ENCODE assay signal across 9 cellular contexts in the genomic region with DNA sequence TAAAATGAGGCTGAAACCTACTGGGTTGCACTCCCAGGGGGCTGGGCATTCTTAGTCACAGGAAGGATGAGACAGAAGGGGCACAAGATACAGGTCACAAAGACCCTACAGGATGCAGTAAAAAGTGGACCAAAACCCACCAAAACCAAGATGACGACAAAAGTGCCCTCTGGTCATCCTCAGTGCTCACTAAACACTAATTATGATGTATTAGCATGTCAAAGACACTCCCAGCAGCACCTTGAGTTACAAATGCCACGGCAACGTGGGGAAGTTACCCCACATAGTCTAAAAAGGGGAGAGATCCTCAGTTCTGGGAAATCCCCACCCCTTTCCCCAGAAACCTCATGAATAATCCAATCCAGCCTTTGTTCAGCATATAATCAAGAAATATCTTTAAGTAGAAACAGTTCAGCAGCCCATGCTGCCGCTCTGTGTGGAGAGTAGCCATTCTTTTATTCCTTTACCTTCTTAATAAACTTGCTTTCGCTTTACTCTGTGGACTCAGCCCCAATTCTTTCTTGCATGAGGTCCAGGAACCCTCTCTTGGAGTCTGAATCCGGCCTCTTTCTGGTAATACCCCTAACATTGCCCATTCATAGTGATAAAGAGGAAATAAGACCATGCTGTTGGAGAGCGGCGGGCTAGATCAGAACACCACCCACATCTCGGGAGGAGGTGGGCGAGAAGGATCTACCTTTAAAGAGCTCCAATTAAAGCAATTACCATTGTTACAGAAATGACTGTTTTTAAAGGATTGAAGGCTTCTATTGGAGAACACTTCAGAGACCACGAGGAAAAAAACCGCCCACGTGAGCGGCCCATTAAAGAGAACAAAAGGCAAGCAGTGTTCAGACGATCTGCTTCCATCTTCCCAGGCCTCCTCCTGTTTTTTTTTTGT.
A peak's percentile ranks its signal among the peaks of the same experiment; 100 is the strongest.
DNase-seq lines count a peak whose midpoint lies in the region; ATAC-seq, FAIRE-seq and TF ChIP-seq lines count a peak whose summit lies in the region.
"Had no signal": no experiment of that assay in that cellular context is flagged by ENCODE, and none has a peak within 500 bp of the region (broad histone marks: within the 10 kb centered on the region; RNA-seq: fewer than 3 reads in every experiment).

No MANE protein-coding gene starts in this region.

- no peak overlapping the region for H3K56ac ChIP-seq in H9 (ENCODE audit: insufficient read length, low read depth, low read length)

- no peak overlapping the region for H3K4me2 ChIP-seq in H9 (ENCODE audit: insufficient read depth, insufficient read length, low read length)

- H4K91ac ChIP-seq in H9 (ENCODE audit: insufficient read length, low read depth, low read length): no peak overlapping the region

- H2BK5ac ChIP-seq in H9 (ENCODE audit: insufficient read length, low read length): no peak overlapping the region

- H3K4me3 ChIP-seq in prostate gland: no peak overlapping the region

- no peaks in the 10 kb centered on the region for H3K27me3 ChIP-seq in H9 (ENCODE audit: insufficient read depth, low read length)
- peaks cover 1% of the 10 kb centered on the region for H3K27me3 ChIP-seq in prostate gland (replicated peaks; ENCODE audit: insufficient read depth)

- H4K5ac ChIP-seq in H9 (ENCODE audit: insufficient read length, low read depth, low read length): no peak overlapping the region

- H2AFZ ChIP-seq in H9 (ENCODE audit: low read length): no peak overlapping the region

- no peak overlapping the region for H2BK12ac ChIP-seq in H9 (ENCODE audit: insufficient read length, low read depth, low read length)

- no peak overlapping the region for H2BK20ac ChIP-seq in H9 (ENCODE audit: low read depth, low read length, poor library complexity, severe bottlenecking)

- no peak overlapping the region for H3K27ac ChIP-seq in H9 (ENCODE audit: insufficient read length, low read depth, low read length)
- H3K27ac ChIP-seq in prostate gland: no peak overlapping the region

- intact Hi-C loops in prostate gland (cut with DNase I): no loop called here

- H3T11ph ChIP-seq in H9 (ENCODE audit: low read length): no peak overlapping the region

- H3K27me3 Mint-ChIP-seq in H9 (ENCODE audit: low read depth): peaks cover 2% of the 10 kb centered on the region
- H3K27me3 Mint-ChIP-seq in activated CD8-positive, alpha-beta T cell treated with anti-CD3 and anti-CD28 coated beads, Interleukin-2, amount 10 ng/mL, durations not matched to agents 7 days and 5 days (ENCODE audit: low read depth): no peaks in the 10 kb centered on the region

- ATAC-seq in GM18502 (IDR thresholded peaks at IDR 0.05; ENCODE audit: poor library complexity, unreplicated experiment): peak; percentile 70
- no peak for ATAC-seq in activated CD8-positive, alpha-beta T cell treated with anti-CD3 and anti-CD28 coated beads, Interleukin-2, amount 10 ng/mL, durations not matched to agents 7 days and 5 days
- ATAC-seq: Panc1 had no signal

- TF ChIP-seq POLR2A in prostate gland (IDR thresholded peaks at IDR 0.05): no peak

- no peak for TF ChIP-seq CTCF in H9 (conservative IDR thresholded peaks at IDR 0.05)
- no peak for TF ChIP-seq CTCF in D721Med (IDR thresholded peaks at IDR 0.05; ENCODE audit: insufficient read depth, missing control alignments)
- TF ChIP-seq CTCF in prostate gland (IDR thresholded peaks at IDR 0.05): no peak

- CTCF ChIA-PET in activated CD8-positive, alpha-beta T cell treated with anti-CD3 and anti-CD28 coated beads, Interleukin-2, amount 10 ng/mL, durations not matched to agents 7 days and 5 days (lab: Charles Lee): no interaction called here

- H3K36me3 Mint-ChIP-seq in H9 (ENCODE audit: insufficient read depth in 1 of 3, low read depth in 3 of 3): peaks cover 0 to 2% (median 0%) of the 10 kb centered on the region in 3 experiments; a peak in 2 of 7 replicates
- H3K36me3 Mint-ChIP-seq in activated CD8-positive, alpha-beta T cell treated with anti-CD3 and anti-CD28 coated beads, Interleukin-2, amount 10 ng/mL, durations not matched to agents 7 days and 5 days (ENCODE audit: low read depth): no peaks in the 10 kb centered on the region

- no peaks in the 10 kb centered on the region for H3K23me2 ChIP-seq in H9 (ENCODE audit: insufficient read length, low read depth, low read length, poor library complexity, severe bottlenecking)

- no peak overlapping the region for H3K4ac ChIP-seq in H9 (ENCODE audit: low read depth, low read length)

- peaks cover 53 to 58% of the 10 kb centered on the region in 2 experiments for H3K4me1 Mint-ChIP-seq in H9
- H3K4me1 Mint-ChIP-seq in activated CD8-positive, alpha-beta T cell treated with anti-CD3 and anti-CD28 coated beads, Interleukin-2, amount 10 ng/mL, durations not matched to agents 7 days and 5 days (ENCODE audit: low read depth): peaks cover 9% of the 10 kb centered on the region

- H4K20me1 ChIP-seq in H9 (ENCODE audit: control insufficient read depth, insufficient read depth, insufficient read length): no peaks in the 10 kb centered on the region

- H2BK15ac ChIP-seq in H9 (ENCODE audit: low read depth, low read length): no peak overlapping the region

- no peaks in the 10 kb centered on the region for H3K79me2 ChIP-seq in H9 (ENCODE audit: insufficient read depth, low read length)

- H3K4me3 Mint-ChIP-seq in H9: no peak overlapping the region
- H3K4me3 Mint-ChIP-seq in activated CD8-positive, alpha-beta T cell treated with anti-CD3 and anti-CD28 coated beads, Interleukin-2, amount 10 ng/mL, durations not matched to agents 7 days and 5 days: no peak overlapping the region

- H2AK5ac ChIP-seq in H9 (ENCODE audit: insufficient read length, low read length): no peak overlapping the region

- DNase-seq in H9: peak; percentile 12
- DNase-seq in activated CD8-positive, alpha-beta T cell treated with anti-CD3 and anti-CD28 coated beads, Interleukin-2, amount 10 ng/mL, durations not matched to agents 7 days and 5 days: peak; percentile 24
- DNase-seq in stimulated activated CD4-positive, alpha-beta T cell treated with anti-CD3 and anti-CD28 coated beads, Interleukin-15, amount 100 ng/mL, for 48 hours (ENCODE audit: low read depth in 2 of 2): peak; percentile 26 to 41
- DNase-seq in NOMO-1 treated with DMSO at 0.1 percent for 48 hours (lab: John Stamatoyannopoulos, UW; ENCODE audit: unreplicated experiment): no peak
- no peak for DNase-seq in D721Med (ENCODE audit: insufficient read length, low spot score)
- no peak for DNase-seq in COLO668 (lab: John Stamatoyannopoulos, UW; ENCODE audit: unreplicated experiment)
- no peak for DNase-seq in prostate gland (ENCODE audit: low spot score)

- H4K8ac ChIP-seq in H9 (replicated peaks; ENCODE audit: insufficient read length, low read depth, low read length): no peak overlapping the region

- WGBS in H9 (ENCODE audit: extremely low coverage, insufficient read length, low lambda C conversion rate): no CpG with 5 or more reads among the region's 15 CpGs
- WGBS in prostate gland: 75% methylated on average over 15 of the region's 15 CpGs

- peak overlapping the region in 2 of 3 experiments; percentile 19 to 50; a peak in 2 of 7 replicates for H3K27ac Mint-ChIP-seq in H9
- H3K27ac Mint-ChIP-seq in activated CD8-positive, alpha-beta T cell treated with anti-CD3 and anti-CD28 coated beads, Interleukin-2, amount 10 ng/mL, durations not matched to agents 7 days and 5 days: no peak overlapping the region

- H3K9ac ChIP-seq in H9 (ENCODE audit: extremely low read depth, insufficient read length, low read length): no peak overlapping the region

- no peaks in the 10 kb centered on the region for H3K9me3 Mint-ChIP-seq in H9
- no peaks in the 10 kb centered on the region for H3K9me3 Mint-ChIP-seq in activated CD8-positive, alpha-beta T cell treated with anti-CD3 and anti-CD28 coated beads, Interleukin-2, amount 10 ng/mL, durations not matched to agents 7 days and 5 days (ENCODE audit: insufficient read depth)

- peaks cover 7% of the 10 kb centered on the region; the same call in 1 of the 2 replicates for H3K4me1 ChIP-seq in H9 (ENCODE audit: insufficient read depth, low read length)
- H3K4me1 ChIP-seq in prostate gland (replicated peaks): no peaks in the 10 kb centered on the region

- H3K14ac ChIP-seq in H9 (ENCODE audit: insufficient read depth, low read length): no peak overlapping the region

- H3K36me3 ChIP-seq in prostate gland: no peaks in the 10 kb centered on the region

- H3K79me1 ChIP-seq in H9 (ENCODE audit: insufficient read depth, low read depth, low read length, poor library complexity, severe bottlenecking): no peaks in the 10 kb centered on the region

- FAIRE-seq in D721Med (lab: Jason Lieb, UNC): no peak

- H2BK120ac ChIP-seq in H9 (ENCODE audit: low read depth, low read length, poor library complexity, severe bottlenecking): no peak overlapping the region

- H3K9me3 ChIP-seq in H9 (ENCODE audit: control insufficient read depth, low read depth, low read length) (no peaks in the 10 kb centered on the region), prostate gland (no peaks in the 10 kb centered on the region)

- POLR2A ChIA-PET in activated CD8-positive, alpha-beta T cell treated with anti-CD3 and anti-CD28 coated beads, Interleukin-2, amount 10 ng/mL, durations not matched to agents 7 days and 5 days (lab: Charles Lee): no interaction called here

- no peak overlapping the region for H3K23ac ChIP-seq in H9 (ENCODE audit: insufficient read length, low read depth, low read length)

- no peak overlapping the region for H3K18ac ChIP-seq in H9 (ENCODE audit: insufficient read length, low read depth, low read length)

Comparison
In these comparisons a context has a peak if more than half of its experiments do, and no peak if none do; other contexts are left out.
1. DNase-seq: peak in H9 (single experiment), activated CD8-positive, alpha-beta T cell treated with anti-CD3 and anti-CD28 coated beads, Interleukin-2, amount 10 ng/mL, durations not matched to agents 7 days and 5 days (single experiment) and stimulated activated CD4-positive, alpha-beta T cell treated with anti-CD3 and anti-CD28 coated beads, Interleukin-15, amount 100 ng/mL, for 48 hours (2 of 2); none in NOMO-1 treated with DMSO at 0.1 percent for 48 hours (single experiment), D721Med (single experiment), COLO668 (single experiment) and prostate gland (single experiment).